Comparison of ENCODE assay signal across 7 cellular contexts in genomic region chr16:89216315-89217137, GRCh38. TPM values are rescaled to one million over a fixed set of nuclear protein-coding genes. Genes with fewer than 3 reads are reported as not detected.
DNase-seq lines count a peak whose midpoint lies in the region; ATAC-seq, FAIRE-seq and TF ChIP-seq lines count a peak whose summit lies in the region.

No MANE protein-coding gene starts in this region.

- 2% methylated on average over 25 of the region's 25 CpGs for WGBS in prostate gland
- 2 to 3% methylated on average over 24 to 25 of the region's 25 CpGs for WGBS in upper lobe of left lung, 2 donors

- H3K27me3 ChIP-seq in right atrium auricular region (no peaks in the 10 kb centered on the region), prostate gland (replicated peaks; ENCODE audit: insufficient read depth) (no peaks in the 10 kb centered on the region), upper lobe of left lung (no peaks in the 10 kb centered on the region)

- TF ChIP-seq EP300 in upper lobe of left lung (IDR thresholded peaks at IDR 0.05), result no peak

- peak; percentile 88 for FAIRE-seq in GM12891 (lab: Jason Lieb, UNC)

- H3K4me1 ChIP-seq in right atrium auricular region (peaks cover 0 to 25% of the 10 kb centered on the region in 2 donors), prostate gland (replicated peaks) (peaks cover 4% of the 10 kb centered on the region), upper lobe of left lung (peaks cover 17 to 37% (median 24%) of the 10 kb centered on the region in 4 donors)

- ATAC-seq in upper lobe of left lung (ENCODE audit: low FRiP score in 2 of 2), result peak; percentile 86 to 88

- H3K27ac ChIP-seq in right atrium auricular region (peak overlapping the region; percentile 91 to 93), prostate gland (peak overlapping the region; percentile 93 to 96), upper lobe of left lung (peak overlapping the region; percentile 96 to 97 (median 96))

- TF ChIP-seq POLR2A in GM12891 (IDR thresholded peaks at IDR 0.05; ENCODE audit: low read depth, low read length), result no peak
- TF ChIP-seq POLR2A in prostate gland (IDR thresholded peaks at IDR 0.05), result no peak
- no peak for TF ChIP-seq POLR2A in upper lobe of left lung (IDR thresholded peaks at IDR 0.05)

- intact Hi-C loops in prostate gland (cut with DNase I), result loop anchor here (2.0 to 10.0 kb wide), 4 partner anchors 274 to 482 kb away; partner anchors contain the start of genes APRT, GALNS and TRAPPC2L

- peak overlapping the region; percentile 65 to 85 for H3K4me3 ChIP-seq in right atrium auricular region
- H3K4me3 ChIP-seq in prostate gland, result peak overlapping the region; percentile 74 to 96
- H3K4me3 ChIP-seq in upper lobe of left lung, result peak overlapping the region; percentile 68 to 96 (median 89)

- H3K36me3 ChIP-seq in right atrium auricular region (peaks cover 7% of the 10 kb centered on the region), prostate gland (no peaks in the 10 kb centered on the region), upper lobe of left lung (peaks cover 2 to 11% (median 7%) of the 10 kb centered on the region in 4 donors)

- DNase-seq in GM12891 (ENCODE audit: insufficient read length, low spot score), result no peak
- DNase-seq in NAMALWA (ENCODE audit: low spot score), result peak; percentile 92
- peak; percentile 55 to 83 (median 73) for DNase-seq in T-helper 2 cell
- DNase-seq in anterior cingulate cortex (lab: John Stamatoyannopoulos, UW), result peak in 54 of 58 donors; percentile 15 to 82 (median 51)
- DNase-seq in right atrium auricular region (ENCODE audit: low spot score), result peak; percentile 86
- DNase-seq in prostate gland (ENCODE audit: low spot score), result peak; percentile 82
- DNase-seq in upper lobe of left lung, result peak in 1 of 2 donors; percentile 85

- peak; percentile 38 to 74 for TF ChIP-seq CTCF in right atrium auricular region (IDR thresholded peaks at IDR 0.05)
- peak; percentile 20 to 91 (median 76) for TF ChIP-seq CTCF in prostate gland (IDR thresholded peaks at IDR 0.05)
- peak; percentile 50 to 83 (median 67) for TF ChIP-seq CTCF in upper lobe of left lung (IDR thresholded peaks at IDR 0.05)

- H3K9me3 ChIP-seq in right atrium auricular region (no peaks in the 10 kb centered on the region), prostate gland (no peaks in the 10 kb centered on the region), upper lobe of left lung (no peaks in the 10 kb centered on the region)

TF ChIP-seq in GM12891, 5 proteins besides CTCF, POLR2A, EP300 and RAD21:
- TF ChIP-seq PAX5 (IDR thresholded peaks at IDR 0.05; ENCODE audit: insufficient read depth, low read length, severe bottlenecking), result no peak
- TF ChIP-seq SPI1 (IDR thresholded peaks at IDR 0.05; ENCODE audit: low read depth, low read length), result no peak
- no peak for TF ChIP-seq POLR2AphosphoS5 (IDR thresholded peaks at IDR 0.05; ENCODE audit: low read depth, low read length)
- TF ChIP-seq TAF1 (IDR thresholded peaks at IDR 0.05; ENCODE audit: low read depth, low read length), result no peak
- TF ChIP-seq POU2F2 (IDR thresholded peaks at IDR 0.05; ENCODE audit: low read depth, low read length), result no peak

RNA-seq across cellular contexts. Expression of gene ZNF778, which starts 1.0 kb away (rescaled TPM):
- polyA plus RNA-seq in GM12891 (2012; ENCODE audit: low read depth, missing spikeins), result 3.7 TPM
- 1 to 10 TPM; 5.7 to 8.0 TPM for total RNA-seq in right atrium auricular region
- 10 to 100 TPM; 12.9 to 30.2 TPM for total RNA-seq in prostate gland
- total RNA-seq in upper lobe of left lung, result 10 to 100 TPM; 12.3 to 50.1 (median 17.7) TPM

RNA-seq across cellular contexts. Expression of gene SLC22A31, which starts 16.2 kb away (rescaled TPM):
- polyA plus RNA-seq in GM12891 (2012; ENCODE audit: low read depth, missing spikeins), result 0.06 TPM
- total RNA-seq in right atrium auricular region (under 1 TPM in 1 of 2 donors, not detected in 1; 0.75 TPM), prostate gland (1 to 10 TPM in 1 of 2 donors, not detected in 1; 4.6 TPM), upper lobe of left lung (100 to 1,000 TPM in 4 of 6 donors, 10 to 100 TPM in 2; 71.0 to 320 (median 174) TPM)

RNA-seq across cellular contexts. Expression of gene CDH15, which starts 45.0 kb away (rescaled TPM):
- polyA plus RNA-seq in GM12891 (2012; ENCODE audit: low read depth, missing spikeins), result 0.22 TPM
- total RNA-seq in right atrium auricular region (not detected), prostate gland (1 to 10 TPM in 1 of 2 donors, under 1 TPM in 1; 0.64 to 2.7 TPM), upper lobe of left lung (1 to 10 TPM in 3 of 6 donors, under 1 TPM in 3; 0.39 to 4.2 (median 1.2) TPM)

Comparison
In these comparisons a context has a peak if more than half of its experiments do, and no peak if none do; other contexts are left out.
1. RNA of gene SLC22A31, which starts 16.2 kb away (total RNA-seq): 71.0 to 320 TPM in upper lobe of left lung; 4.6 TPM in prostate gland and 0.75 TPM in right atrium auricular region; every median in the first group is over 10 times any median in the second.
2. Peak in every context shown above with its lines, with median percentiles within 50 percentile points of each other: H3K27ac ChIP-seq, H3K4me3 ChIP-seq and CTCF ChIP-seq.